In the genomic region with DNA sequence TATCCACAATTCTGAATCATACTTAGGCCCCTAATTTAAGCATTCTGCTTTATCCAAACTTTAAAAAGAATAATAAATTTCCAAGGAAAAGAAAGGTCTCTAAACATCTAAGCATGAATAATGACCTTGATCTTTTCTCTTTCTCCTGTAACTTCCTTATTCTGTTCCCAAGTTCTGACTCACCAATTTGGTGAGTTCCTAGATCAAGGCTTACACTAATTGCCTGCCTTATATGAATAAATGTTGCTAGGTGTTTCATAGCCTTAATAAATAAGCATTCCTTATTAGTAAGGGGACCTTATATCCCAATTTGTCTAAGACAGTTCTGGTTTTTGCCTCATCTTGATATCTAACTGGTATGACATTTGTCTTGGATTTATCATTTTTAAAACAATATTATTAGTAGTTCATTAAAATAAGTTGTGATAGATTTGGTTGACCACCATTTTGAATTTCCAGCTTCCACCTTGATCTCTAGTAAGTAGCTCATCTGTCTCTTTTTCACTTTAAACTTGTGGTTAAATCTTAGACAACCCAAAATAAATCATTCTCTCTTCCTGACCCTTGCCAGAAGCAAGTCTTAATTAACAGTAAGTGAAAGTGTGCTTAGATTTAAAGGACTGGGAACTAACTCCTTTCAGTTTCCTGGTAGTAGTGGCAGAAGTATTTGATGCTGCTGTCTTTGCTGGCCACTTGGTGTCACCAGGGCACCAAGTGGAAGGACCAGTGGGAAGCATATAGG, we compare ENCODE assay signal across 8 cellular contexts.
DNase-seq lines count a peak whose midpoint lies in the region; ATAC-seq and TF ChIP-seq lines count a peak whose summit lies in the region.

No MANE protein-coding gene starts in this region.

- peak overlapping the region; percentile 60 for H3K27ac Mint-ChIP-seq in activated naive CD4-positive, alpha-beta T cell treated with anti-CD3 and anti-CD28 coated beads for 36 hours
- H3K27ac Mint-ChIP-seq in activated naive CD4-positive, alpha-beta T cell treated with anti-CD3 and anti-CD28 coated beads, Interleukin-2, amount 10 ng/mL, durations not matched to agents 7 days and 5 days: no peak overlapping the region

- TF ChIP-seq CTCF in hepatocyte (IDR thresholded peaks at IDR 0.05; ENCODE audit: poor library complexity): peak; percentile 51
- TF ChIP-seq CTCF in uterus (IDR thresholded peaks at IDR 0.05): peak in 2 of 4 experiments; percentile 5 to 18
- TF ChIP-seq CTCF in WERI-Rb-1 (IDR thresholded peaks at IDR 0.05; ENCODE audit: low read depth, low read length): no peak

- H3K4me3 ChIP-seq in hepatocyte: no peak overlapping the region
- no peak overlapping the region for H3K4me3 ChIP-seq in uterus
- H3K4me3 ChIP-seq in WERI-Rb-1 (ENCODE audit: low read depth, low read length): no peak overlapping the region

- H3K27me3 Mint-ChIP-seq in activated naive CD4-positive, alpha-beta T cell treated with anti-CD3 and anti-CD28 coated beads for 36 hours (ENCODE audit: low read depth): no peaks in the 10 kb centered on the region
- no peaks in the 10 kb centered on the region for H3K27me3 Mint-ChIP-seq in activated naive CD4-positive, alpha-beta T cell treated with anti-CD3 and anti-CD28 coated beads, Interleukin-2, amount 10 ng/mL, durations not matched to agents 7 days and 5 days

- peak; percentile 9 for DNase-seq in activated naive CD4-positive, alpha-beta T cell treated with anti-CD3 and anti-CD28 coated beads for 36 hours
- DNase-seq in activated naive CD4-positive, alpha-beta T cell treated with anti-CD3 and anti-CD28 coated beads, Interleukin-2, amount 10 ng/mL, durations not matched to agents 7 days and 5 days: no peak
- peak; percentile 45 for DNase-seq in SW480 (ENCODE audit: low spot score)
- no peak for DNase-seq in hepatocyte (ENCODE audit: low spot score)
- no peak for DNase-seq in uterus
- DNase-seq in NCI-H2171 treated with DMSO at 0.1 percent for 48 hours (lab: John Stamatoyannopoulos, UW): no peak
- DNase-seq in WERI-Rb-1: no peak

- no peak for ATAC-seq in GM18505 (IDR thresholded peaks at IDR 0.05; ENCODE audit: unreplicated experiment)

- TF ChIP-seq POLR2A in uterus (IDR thresholded peaks at IDR 0.05): no peak
- TF ChIP-seq POLR2A in GM18505 (IDR thresholded peaks at IDR 0.05; ENCODE audit: borderline replicate concordance, extremely low read depth, insufficient read depth, insufficient read length): no peak

- no peaks in the 10 kb centered on the region for H3K36me3 ChIP-seq in hepatocyte (replicated peaks; ENCODE audit: insufficient read depth, low read depth)
- no peaks in the 10 kb centered on the region for H3K36me3 ChIP-seq in uterus
- H3K36me3 ChIP-seq in WERI-Rb-1: no peaks in the 10 kb centered on the region

- no peaks in the 10 kb centered on the region for H3K79me2 ChIP-seq in hepatocyte

- no peak overlapping the region for H2AFZ ChIP-seq in hepatocyte

- H3K9me2 ChIP-seq in hepatocyte (replicated peaks; ENCODE audit: insufficient read depth): no peaks in the 10 kb centered on the region

- peaks cover 22% of the 10 kb centered on the region for H3K4me1 Mint-ChIP-seq in activated naive CD4-positive, alpha-beta T cell treated with anti-CD3 and anti-CD28 coated beads for 36 hours (ENCODE audit: low read depth)
- H3K4me1 Mint-ChIP-seq in activated naive CD4-positive, alpha-beta T cell treated with anti-CD3 and anti-CD28 coated beads, Interleukin-2, amount 10 ng/mL, durations not matched to agents 7 days and 5 days: peaks cover 9% of the 10 kb centered on the region

- no peaks in the 10 kb centered on the region for H3K36me3 Mint-ChIP-seq in activated naive CD4-positive, alpha-beta T cell treated with anti-CD3 and anti-CD28 coated beads for 36 hours (ENCODE audit: low read depth)
- peaks cover 5% of the 10 kb centered on the region for H3K36me3 Mint-ChIP-seq in activated naive CD4-positive, alpha-beta T cell treated with anti-CD3 and anti-CD28 coated beads, Interleukin-2, amount 10 ng/mL, durations not matched to agents 7 days and 5 days

- H3K9me3 ChIP-seq in hepatocyte (ENCODE audit: low read depth) (no peaks in the 10 kb centered on the region), uterus (no peaks in the 10 kb centered on the region), WERI-Rb-1 (ENCODE audit: severe bottlenecking) (no peaks in the 10 kb centered on the region)

- H4K20me1 ChIP-seq in hepatocyte (ENCODE audit: insufficient read depth, poor library complexity, severe bottlenecking): no peaks in the 10 kb centered on the region

- H3K4me2 ChIP-seq in hepatocyte: no peak overlapping the region

- CTCF ChIA-PET in activated naive CD4-positive, alpha-beta T cell treated with anti-CD3 and anti-CD28 coated beads for 36 hours (lab: Charles Lee): interaction anchor here (0.7 to 1.6 kb wide), 6 partner anchors 11 to 182 kb away, joined by 3 to 8 read pairs (median 4); no protein-coding TSS in a partner anchor
- CTCF ChIA-PET in activated naive CD4-positive, alpha-beta T cell treated with anti-CD3 and anti-CD28 coated beads, Interleukin-2, amount 10 ng/mL, durations not matched to agents 7 days and 5 days (lab: Charles Lee): interaction anchor here (1.0 to 1.6 kb wide), 4 partner anchors 179 to 187 kb away, joined by 3 to 8 read pairs (median 5); no protein-coding TSS in a partner anchor

- no peaks in the 10 kb centered on the region for H3K27me3 ChIP-seq in hepatocyte
- H3K27me3 ChIP-seq in uterus: no peaks in the 10 kb centered on the region
- H3K27me3 ChIP-seq in WERI-Rb-1 (ENCODE audit: insufficient read depth, low read depth, severe bottlenecking): no peaks in the 10 kb centered on the region

- no peak overlapping the region for H3K4me3 Mint-ChIP-seq in activated naive CD4-positive, alpha-beta T cell treated with anti-CD3 and anti-CD28 coated beads for 36 hours
- H3K4me3 Mint-ChIP-seq in activated naive CD4-positive, alpha-beta T cell treated with anti-CD3 and anti-CD28 coated beads, Interleukin-2, amount 10 ng/mL, durations not matched to agents 7 days and 5 days: no peak overlapping the region

- H3K27ac ChIP-seq in hepatocyte: peak overlapping the region; percentile 64
- H3K27ac ChIP-seq in uterus: peak overlapping the region; percentile 61 to 88
- no peak overlapping the region for H3K27ac ChIP-seq in WERI-Rb-1

- H3K4me1 ChIP-seq in hepatocyte (ENCODE audit: insufficient read depth): peaks cover 7% of the 10 kb centered on the region
- peaks cover 0 to 13% of the 10 kb centered on the region in 2 donors for H3K4me1 ChIP-seq in uterus

- no peaks in the 10 kb centered on the region for H3K9me3 Mint-ChIP-seq in activated naive CD4-positive, alpha-beta T cell treated with anti-CD3 and anti-CD28 coated beads for 36 hours
- H3K9me3 Mint-ChIP-seq in activated naive CD4-positive, alpha-beta T cell treated with anti-CD3 and anti-CD28 coated beads, Interleukin-2, amount 10 ng/mL, durations not matched to agents 7 days and 5 days: no peaks in the 10 kb centered on the region

- intact Hi-C loops in activated naive CD4-positive, alpha-beta T cell treated with anti-CD3 and anti-CD28 coated beads for 36 hours (cut with micrococcal nuclease): loop anchor here (1.0 kb wide), 1 partner anchor 182 kb away; no protein-coding TSS in a partner anchor
- intact Hi-C loops in uterus (cut with DNase I; ENCODE audit: low total_unique reads): no loop called here

Comparison
In these comparisons a context has a peak if more than half of its experiments do, and no peak if none do; other contexts are left out.
1. DNase-seq: peak in activated naive CD4-positive, alpha-beta T cell treated with anti-CD3 and anti-CD28 coated beads for 36 hours (single experiment) and SW480 (single experiment); none in activated naive CD4-positive, alpha-beta T cell treated with anti-CD3 and anti-CD28 coated beads, Interleukin-2, amount 10 ng/mL, durations not matched to agents 7 days and 5 days (single experiment), hepatocyte (single experiment), uterus (0 of 2), NCI-H2171 treated with DMSO at 0.1 percent for 48 hours (single experiment) and WERI-Rb-1 (single experiment).